Comparison of ENCODE assay signal across 7 cellular contexts in genomic region chr4:111178231-111178630, GRCh38.
"Had no signal": no experiment of that assay in that cellular context is flagged by ENCODE, and none has a peak within 500 bp of the region (broad histone marks: within the 10 kb centered on the region; RNA-seq: fewer than 3 reads in every experiment).

No MANE protein-coding gene starts in this region.

- FAIRE-seq: H54, HTR-8/SVneo, K562 had no signal

- DNase-seq: H9, HCEC 1CT, IMR-90 had no signal

- H2AFZ ChIP-seq: GM23338 had no signal

- H3K4me3 ChIP-seq: GM23338, K562 had no signal

- H3K4me2 ChIP-seq: GM23338 had no signal
